10 cellular contexts compared by ENCODE assay signal in the genomic region with DNA sequence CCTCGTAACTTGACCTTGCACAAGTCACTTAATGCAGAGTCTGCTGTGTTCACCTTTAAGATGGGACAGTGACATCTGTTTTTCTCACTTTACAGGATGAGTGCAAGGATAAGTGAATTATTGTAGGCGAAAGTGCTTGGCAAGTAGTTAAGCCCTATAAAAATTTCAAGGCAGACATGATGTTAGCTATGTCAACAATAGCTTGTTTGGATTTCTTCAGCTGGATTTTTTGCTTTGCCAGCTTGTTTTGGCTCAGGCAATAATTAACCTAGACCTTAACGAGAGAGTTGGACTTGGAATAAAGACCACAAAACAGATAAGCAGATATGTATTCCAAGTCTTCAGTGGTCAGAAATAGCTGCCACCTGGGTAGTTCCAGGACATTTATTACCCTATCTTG.
DNase-seq lines count a peak whose midpoint lies in the region; ATAC-seq, FAIRE-seq and TF ChIP-seq lines count a peak whose summit lies in the region.
"Had no signal": no experiment of that assay in that cellular context is flagged by ENCODE, and none has a peak within 500 bp of the region (broad histone marks: within the 10 kb centered on the region; RNA-seq: fewer than 3 reads in every experiment).

No MANE protein-coding gene starts in this region.

- no peaks in the 10 kb centered on the region for H3K79me2 ChIP-seq in mammary epithelial cell (ENCODE audit: insufficient read depth, low read length)

- no peak overlapping the region for H3K9ac ChIP-seq in mammary epithelial cell (ENCODE audit: insufficient read depth, low read length)
- H3K9ac ChIP-seq: BLaER1 treated with 17β-estradiol and CSF1 and Interleukin-3, amounts not matched to agents 10 nM and 100 nM had no signal

- BruUV-seq in mammary epithelial cell (replicated peaks; lab: Mats Ljungman, UMichigan): no TSS peak

- H4K20me1 ChIP-seq in mammary epithelial cell (ENCODE audit: insufficient read depth, low read length): no peaks in the 10 kb centered on the region
- H4K20me1 ChIP-seq: BLaER1 treated with 17β-estradiol and CSF1 and Interleukin-3, amounts not matched to agents 10 nM and 100 nM had no signal

- ATAC-seq in pancreas (peak; percentile 89 to 96 (median 93)), HG03565 (IDR thresholded peaks at IDR 0.05; ENCODE audit: unreplicated experiment) (no peak)

- H3K36me3 ChIP-seq in HEK293 (ENCODE audit: control insufficient read depth in 2 of 2, insufficient read depth in 1 of 2, low read length in 2 of 2) (no peaks in the 10 kb centered on the region), mammary epithelial cell (ENCODE audit: insufficient read depth, low read length) (no peaks in the 10 kb centered on the region), pancreas (no peaks in the 10 kb centered on the region)
- H3K36me3 ChIP-seq: BLaER1 treated with 17β-estradiol and CSF1 and Interleukin-3, amounts not matched to agents 10 nM and 100 nM had no signal

- H3K27me3 ChIP-seq in mammary epithelial cell (ENCODE audit: insufficient read depth, low read length) (no peaks in the 10 kb centered on the region), pancreas (no peaks in the 10 kb centered on the region)
- H3K27me3 ChIP-seq: BLaER1 treated with 17β-estradiol and CSF1 and Interleukin-3, amounts not matched to agents 10 nM and 100 nM had no signal

- peak overlapping the region; percentile 1 for H2AFZ ChIP-seq in mammary epithelial cell (ENCODE audit: low read depth, low read length)

- DNase-seq in NCI-H524 treated with DMSO at 0.1 percent for 48 hours (lab: John Stamatoyannopoulos, UW): peak; percentile 37
- DNase-seq in mammary epithelial cell: no peak
- peak in 3 of 6 donors; percentile 18 to 50 (median 22) for DNase-seq in pancreas
- DNase-seq in NCI-H1694 treated with DMSO at 0.1 percent for 48 hours (lab: John Stamatoyannopoulos, UW): no peak
- no peak for DNase-seq in activated CD4-positive, alpha-beta T cell treated with anti-CD3 and anti-CD28 coated beads, Interleukin-2, amount 50 U/mL, for 48 hours
- no peak for DNase-seq in KG1 (lab: John Stamatoyannopoulos, UW)
- DNase-seq: NCI-H526 treated with DMSO at 0.1 percent for 48 hours had no signal

- POLR2A ChIA-PET in HEK293 (lab: Yijun Ruan, JAX): interaction anchor here (1.0 to 1.1 kb wide), 2 partner anchors 253 to 255 kb away, joined by 3 read pairs; partner anchors contain the start of gene ARL4A

- peak; percentile 75 for FAIRE-seq in pancreas (lab: Jason Lieb, UNC)

- H3K9me3 ChIP-seq in HEK293 (ENCODE audit: control insufficient read depth, insufficient read depth, low read depth, low read length) (no peaks in the 10 kb centered on the region), mammary epithelial cell (replicated peaks; ENCODE audit: insufficient read depth, low read length) (no peaks in the 10 kb centered on the region), pancreas (no peaks in the 10 kb centered on the region)

- intact Hi-C loops in mammary epithelial cell (cut with micrococcal nuclease) (no loop called here), pancreas (cut with DNase I) (no loop called here)

- H3K4me3 ChIP-seq in HEK293 (ENCODE audit: low read depth, low read length) (no peak overlapping the region), mammary epithelial cell (replicated peaks in 1 of 3; ENCODE audit: insufficient read depth in 1 of 3, low read depth in 2 of 3, low read length in 3 of 3) (no peak overlapping the region), pancreas (no peak overlapping the region)
- H3K4me3 ChIP-seq: BLaER1 treated with 17β-estradiol and CSF1 and Interleukin-3, amounts not matched to agents 10 nM and 100 nM had no signal

- H3K4me1 ChIP-seq in HEK293 (ENCODE audit: control insufficient read depth, insufficient read depth, low read length): peaks cover 20% of the 10 kb centered on the region
- peaks cover 16% of the 10 kb centered on the region for H3K4me1 ChIP-seq in mammary epithelial cell (ENCODE audit: insufficient read depth, low read length)
- H3K4me1 ChIP-seq in pancreas: peaks cover 17 to 24% (median 21%) of the 10 kb centered on the region in 3 donors
- H3K4me1 ChIP-seq: BLaER1 treated with 17β-estradiol and CSF1 and Interleukin-3, amounts not matched to agents 10 nM and 100 nM had no signal

- no peak overlapping the region for H3K4me2 ChIP-seq in mammary epithelial cell (ENCODE audit: insufficient read depth, low read depth, low read length)
- H3K4me2 ChIP-seq: BLaER1 treated with 17β-estradiol and CSF1 and Interleukin-3, amounts not matched to agents 10 nM and 100 nM had no signal

- CTCF ChIA-PET in HEK293 (lab: Yijun Ruan, JAX): no interaction called here
- CTCF ChIA-PET in mammary epithelial cell (lab: Charles Lee; ENCODE audit: low non-redundant PET): no interaction called here

- in situ Hi-C loops in mammary epithelial cell (cut with MboI; ENCODE audit: low sequenced_read_pairs in 2 of 2): no loop called here

- H3K27ac ChIP-seq in HEK293 (ENCODE audit: extremely low read depth, low read depth, low read length): no peak overlapping the region
- H3K27ac ChIP-seq in mammary epithelial cell (ENCODE audit: insufficient read depth, low read depth, low read length): no peak overlapping the region
- peak overlapping the region in 1 of 4 donors; percentile 56 for H3K27ac ChIP-seq in pancreas
- H3K27ac ChIP-seq: BLaER1 treated with 17β-estradiol and CSF1 and Interleukin-3, amounts not matched to agents 10 nM and 100 nM had no signal

- TF ChIP-seq CTCF in HEK293 (tag by site-specific recombination; IDR thresholded peaks at IDR 0.05): no peak
- no peak for TF ChIP-seq CTCF in mammary epithelial cell (conservative IDR thresholded peaks at IDR 0.05 in 1 of 2, IDR thresholded peaks at IDR 0.05 in 1 of 2; ENCODE audit: extremely low read depth in 1 of 2, insufficient read depth in 1 of 2, low read depth in 1 of 2, low read length in 2 of 2)
- TF ChIP-seq CTCF in pancreas (IDR thresholded peaks at IDR 0.05): no peak

- 48% methylated on average over 3 of the region's 3 CpGs for WGBS in mammary epithelial cell (ENCODE audit: low coverage, missing lambda C conversion rate)
- WGBS in pancreas, 2 donors: 10 to 12% methylated on average over 3 of the region's 3 CpGs

- dilution Hi-C loops in mammary epithelial cell (cut with HindIII; ENCODE audit: low sequenced_read_pairs): no loop called here

TF ChIP-seq in HEK293, 187 proteins besides CTCF, POLR2A, EP300 and RAD21 (continues in another document):
- TF ChIP-seq IKZF3 (tag by site-specific recombination; IDR thresholded peaks at IDR 0.05) (no peak; the same call in 1 of the 2 replicates), ZNF785 (tag by site-specific recombination; IDR thresholded peaks at IDR 0.05) (no peak), KLF8 (tag by site-specific recombination; IDR thresholded peaks at IDR 0.05) (no peak), ZNF548 (tag by site-specific recombination; IDR thresholded peaks at IDR 0.05) (no peak), ZNF16 (tag by site-specific recombination; IDR thresholded peaks at IDR 0.05; ENCODE audit: low read depth) (no peak), ZNF335 (tag by site-specific recombination; conservative IDR thresholded peaks at IDR 0.05) (no peak), HOXA7 (CRISPR knock-in tag; IDR thresholded peaks at IDR 0.05; ENCODE audit: borderline replicate concordance) (no peak), ZNF670 (tag by site-specific recombination; IDR thresholded peaks at IDR 0.05; ENCODE audit: low read depth) (no peak), OSR2 (tag by site-specific recombination; IDR thresholded peaks at IDR 0.05) (peak; percentile 71)
- TF ChIP-seq, protein P1, sequence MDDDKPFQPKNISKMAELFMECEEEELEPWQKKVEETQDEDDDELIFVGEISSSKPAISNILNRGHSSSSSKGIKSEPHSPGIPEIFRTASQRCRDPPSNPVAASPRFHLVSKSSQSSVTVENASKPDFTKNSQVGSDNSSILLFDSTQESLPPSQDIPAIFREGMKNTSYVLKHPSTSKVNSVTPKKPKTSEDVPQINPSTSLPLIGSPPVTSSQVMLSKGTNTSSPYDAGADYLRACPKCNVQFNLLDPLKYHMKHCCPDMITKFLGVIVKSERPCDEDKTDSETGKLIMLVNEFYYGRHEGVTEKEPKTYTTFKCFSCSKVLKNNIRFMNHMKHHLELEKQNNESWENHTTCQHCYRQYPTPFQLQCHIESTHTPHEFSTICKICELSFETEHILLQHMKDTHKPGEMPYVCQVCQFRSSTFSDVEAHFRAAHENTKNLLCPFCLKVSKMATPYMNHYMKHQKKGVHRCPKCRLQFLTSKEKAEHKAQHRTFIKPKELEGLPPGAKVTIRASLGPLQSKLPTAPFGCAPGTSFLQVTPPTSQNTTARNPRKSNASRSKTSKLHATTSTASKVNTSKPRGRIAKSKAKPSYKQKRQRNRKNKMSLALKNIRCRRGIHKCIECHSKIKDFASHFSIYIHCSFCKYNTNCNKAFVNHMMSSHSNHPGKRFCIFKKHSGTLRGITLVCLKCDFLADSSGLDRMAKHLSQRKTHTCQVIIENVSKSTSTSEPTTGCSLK (tag by site-specific recombination; IDR thresholded peaks at IDR 0.05): no peak
- TF ChIP-seq, protein P2, sequence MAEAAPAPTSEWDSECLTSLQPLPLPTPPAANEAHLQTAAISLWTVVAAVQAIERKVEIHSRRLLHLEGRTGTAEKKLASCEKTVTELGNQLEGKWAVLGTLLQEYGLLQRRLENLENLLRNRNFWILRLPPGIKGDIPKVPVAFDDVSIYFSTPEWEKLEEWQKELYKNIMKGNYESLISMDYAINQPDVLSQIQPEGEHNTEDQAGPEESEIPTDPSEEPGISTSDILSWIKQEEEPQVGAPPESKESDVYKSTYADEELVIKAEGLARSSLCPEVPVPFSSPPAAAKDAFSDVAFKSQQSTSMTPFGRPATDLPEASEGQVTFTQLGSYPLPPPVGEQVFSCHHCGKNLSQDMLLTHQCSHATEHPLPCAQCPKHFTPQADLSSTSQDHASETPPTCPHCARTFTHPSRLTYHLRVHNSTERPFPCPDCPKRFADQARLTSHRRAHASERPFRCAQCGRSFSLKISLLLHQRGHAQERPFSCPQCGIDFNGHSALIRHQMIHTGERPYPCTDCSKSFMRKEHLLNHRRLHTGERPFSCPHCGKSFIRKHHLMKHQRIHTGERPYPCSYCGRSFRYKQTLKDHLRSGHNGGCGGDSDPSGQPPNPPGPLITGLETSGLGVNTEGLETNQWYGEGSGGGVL (tag by site-specific recombination; IDR thresholded peaks at IDR 0.05): no peak
